ENCODE assay signal across 33 cellular contexts in genomic region chr14:89665262-89665661, GRCh38.
"Had no signal": no experiment of that assay in that cellular context is flagged by ENCODE, and none has a peak within 500 bp of the region (broad histone marks: within the 10 kb centered on the region; RNA-seq: fewer than 3 reads in every experiment).

No MANE protein-coding gene starts in this region.

- H3K27ac ChIP-seq: ascending aorta, breast epithelium, cardiac muscle cell, colonic mucosa, WERI-Rb-1 had no signal

- H3K27me3 ChIP-seq: ascending aorta, breast epithelium, cardiac muscle cell, colonic mucosa had no signal

- H3K4me1 ChIP-seq: ascending aorta, breast epithelium, colonic mucosa had no signal

- FAIRE-seq: frontal cortex had no signal

- H3K4me3 ChIP-seq: ascending aorta, breast epithelium, cardiac muscle cell, colonic mucosa had no signal

- H3K36me3 ChIP-seq: ascending aorta, breast epithelium, cardiac muscle cell, colonic mucosa, WERI-Rb-1 had no signal

- H3K27me3 Mint-ChIP-seq: activated B cell treated with CpG ODN at 0.5 μM for 24 hours; activated CD8-positive, alpha-beta memory T cell treated with anti-CD3 and anti-CD28 coated beads, Interleukin-2, amount 10 ng/mL, durations not matched to agents 7 days and 5 days; activated CD8-positive, alpha-beta T cell treated with anti-CD3 and anti-CD28 coated beads for 36 hours; activated naive CD4-positive, alpha-beta T cell treated with anti-CD3 and anti-CD28 coated beads, Interleukin-2, amount 10 ng/mL, durations not matched to agents 7 days and 5 days; activated naive CD8-positive, alpha-beta T cell treated with anti-CD3 and anti-CD28 coated beads, Interleukin-2, amount 10 ng/mL, durations not matched to agents 7 days and 5 days; activated T-cell treated with anti-CD3 and anti-CD28 coated beads, Interleukin-2, amount 50 U/mL, for 24 hours; T-helper 17 cell had no signal

- ATAC-seq: activated CD4-positive, CD25-positive, alpha-beta regulatory T cell treated with anti-CD3 and anti-CD28 coated beads, Interleukin-2, amount 50 U/mL, for 24 hours; activated CD8-positive, alpha-beta memory T cell treated with anti-CD3 and anti-CD28 coated beads, Interleukin-2, amount 10 ng/mL, durations not matched to agents 7 days and 5 days; activated CD8-positive, alpha-beta T cell treated with anti-CD3 and anti-CD28 coated beads for 36 hours; activated naive CD4-positive, alpha-beta T cell treated with anti-CD3 and anti-CD28 coated beads, Interleukin-2, amount 50 U/mL, for 72 hours; activated T-cell treated with anti-CD3 and anti-CD28 coated beads, Interleukin-2, amount 50 U/mL, for 72 hours; esophagus mucosa; T-helper 17 cell had no signal

- H3K27ac Mint-ChIP-seq: activated B cell treated with CpG ODN at 0.5 μM for 24 hours; activated CD8-positive, alpha-beta memory T cell treated with anti-CD3 and anti-CD28 coated beads, Interleukin-2, amount 10 ng/mL, durations not matched to agents 7 days and 5 days; activated CD8-positive, alpha-beta T cell treated with anti-CD3 and anti-CD28 coated beads for 36 hours; activated naive CD4-positive, alpha-beta T cell treated with anti-CD3 and anti-CD28 coated beads, Interleukin-2, amount 50 U/mL, for 72 hours; activated naive CD8-positive, alpha-beta T cell treated with anti-CD3 and anti-CD28 coated beads, Interleukin-2, amount 10 ng/mL, durations not matched to agents 7 days and 5 days; activated T-cell treated with anti-CD3 and anti-CD28 coated beads, Interleukin-2, amount 50 U/mL, for 24 hours; activated T-cell treated with anti-CD3 and anti-CD28 coated beads, Interleukin-2, amount 50 U/mL, for 72 hours; T-helper 17 cell; T-helper 2 cell treated with Interferon-gamma antibody and Interleukin-4, amounts not matched to agents 5 μg/mL and 100 μg/mL, for 36 hours had no signal

- H3K4me3 Mint-ChIP-seq: activated B cell treated with CpG ODN at 0.5 μM for 24 hours; activated CD8-positive, alpha-beta memory T cell treated with anti-CD3 and anti-CD28 coated beads, Interleukin-2, amount 10 ng/mL, durations not matched to agents 7 days and 5 days; activated CD8-positive, alpha-beta T cell treated with anti-CD3 and anti-CD28 coated beads for 36 hours; activated naive CD4-positive, alpha-beta T cell treated with anti-CD3 and anti-CD28 coated beads, Interleukin-2, amount 10 ng/mL, durations not matched to agents 7 days and 5 days; activated naive CD8-positive, alpha-beta T cell treated with anti-CD3 and anti-CD28 coated beads, Interleukin-2, amount 10 ng/mL, durations not matched to agents 7 days and 5 days; activated T-cell treated with anti-CD3 and anti-CD28 coated beads, Interleukin-2, amount 50 U/mL, for 24 hours; activated T-cell treated with anti-CD3 and anti-CD28 coated beads, Interleukin-2, amount 50 U/mL, for 72 hours; brain; T-helper 17 cell; T-helper 2 cell treated with Interferon-gamma antibody and Interleukin-4, amounts not matched to agents 5 μg/mL and 100 μg/mL, for 36 hours had no signal

- DNase-seq: activated B cell treated with CpG ODN at 0.5 μM for 24 hours; activated CD4-positive, alpha-beta T cell treated with anti-CD3 and anti-CD28 coated beads for 48 hours; activated CD4-positive, alpha-beta T cell treated with anti-CD3 and anti-CD28 coated beads, Interleukin-2, amount 50 U/mL, for 1 hour; activated CD4-positive, alpha-beta T cell treated with anti-CD3 and anti-CD28 coated beads, Interleukin-2, amount 50 U/mL, for 48 hours; activated CD8-positive, alpha-beta memory T cell treated with anti-CD3 and anti-CD28 coated beads, Interleukin-2, amount 10 ng/mL, durations not matched to agents 7 days and 5 days; activated CD8-positive, alpha-beta memory T cell treated with anti-CD3 and anti-CD28 coated beads, Interleukin-2, amount 50 U/mL, for 4 hours; activated CD8-positive, alpha-beta T cell treated with anti-CD3 and anti-CD28 coated beads for 36 hours; activated gamma-delta T cell; activated naive CD4-positive, alpha-beta T cell; activated naive CD4-positive, alpha-beta T cell treated with anti-CD3 and anti-CD28 coated beads, Interleukin-2, amount 10 ng/mL, durations not matched to agents 7 days and 5 days; activated naive CD8-positive, alpha-beta T cell treated with anti-CD3 and anti-CD28 coated beads, Interleukin-2, amount 10 ng/mL, durations not matched to agents 7 days and 5 days; activated T-cell treated with anti-CD3 and anti-CD28 coated beads for 4 hours; activated T-cell treated with anti-CD3 and anti-CD28 coated beads, Interleukin-2, amount 50 U/mL, for 24 hours; activated T-cell treated with anti-CD3 and anti-CD28 coated beads, Interleukin-2, amount 50 U/mL, for 72 hours; central memory CD4-positive, alpha-beta T cell; cerebellar nuclear complex; colonic mucosa; effector CD8-positive, alpha-beta T cell; foreskin fibroblast; head of caudate nucleus; T-helper 1 cell; T-helper 17 cell; T1000; WERI-Rb-1 had no signal

- H3K9me3 ChIP-seq: ascending aorta, breast epithelium, colonic mucosa had no signal
